In genomic region chr13:39879286-39880035, GRCh38 we compare ENCODE assay signal across 1 cellular context.
TF ChIP-seq lines count a peak whose summit lies in the region.

No MANE protein-coding gene starts in this region.

TF ChIP-seq in GM23338, 12 proteins besides CTCF, POLR2A, EP300 and RAD21 (continued from another document):
- TF ChIP-seq, protein P1, sequence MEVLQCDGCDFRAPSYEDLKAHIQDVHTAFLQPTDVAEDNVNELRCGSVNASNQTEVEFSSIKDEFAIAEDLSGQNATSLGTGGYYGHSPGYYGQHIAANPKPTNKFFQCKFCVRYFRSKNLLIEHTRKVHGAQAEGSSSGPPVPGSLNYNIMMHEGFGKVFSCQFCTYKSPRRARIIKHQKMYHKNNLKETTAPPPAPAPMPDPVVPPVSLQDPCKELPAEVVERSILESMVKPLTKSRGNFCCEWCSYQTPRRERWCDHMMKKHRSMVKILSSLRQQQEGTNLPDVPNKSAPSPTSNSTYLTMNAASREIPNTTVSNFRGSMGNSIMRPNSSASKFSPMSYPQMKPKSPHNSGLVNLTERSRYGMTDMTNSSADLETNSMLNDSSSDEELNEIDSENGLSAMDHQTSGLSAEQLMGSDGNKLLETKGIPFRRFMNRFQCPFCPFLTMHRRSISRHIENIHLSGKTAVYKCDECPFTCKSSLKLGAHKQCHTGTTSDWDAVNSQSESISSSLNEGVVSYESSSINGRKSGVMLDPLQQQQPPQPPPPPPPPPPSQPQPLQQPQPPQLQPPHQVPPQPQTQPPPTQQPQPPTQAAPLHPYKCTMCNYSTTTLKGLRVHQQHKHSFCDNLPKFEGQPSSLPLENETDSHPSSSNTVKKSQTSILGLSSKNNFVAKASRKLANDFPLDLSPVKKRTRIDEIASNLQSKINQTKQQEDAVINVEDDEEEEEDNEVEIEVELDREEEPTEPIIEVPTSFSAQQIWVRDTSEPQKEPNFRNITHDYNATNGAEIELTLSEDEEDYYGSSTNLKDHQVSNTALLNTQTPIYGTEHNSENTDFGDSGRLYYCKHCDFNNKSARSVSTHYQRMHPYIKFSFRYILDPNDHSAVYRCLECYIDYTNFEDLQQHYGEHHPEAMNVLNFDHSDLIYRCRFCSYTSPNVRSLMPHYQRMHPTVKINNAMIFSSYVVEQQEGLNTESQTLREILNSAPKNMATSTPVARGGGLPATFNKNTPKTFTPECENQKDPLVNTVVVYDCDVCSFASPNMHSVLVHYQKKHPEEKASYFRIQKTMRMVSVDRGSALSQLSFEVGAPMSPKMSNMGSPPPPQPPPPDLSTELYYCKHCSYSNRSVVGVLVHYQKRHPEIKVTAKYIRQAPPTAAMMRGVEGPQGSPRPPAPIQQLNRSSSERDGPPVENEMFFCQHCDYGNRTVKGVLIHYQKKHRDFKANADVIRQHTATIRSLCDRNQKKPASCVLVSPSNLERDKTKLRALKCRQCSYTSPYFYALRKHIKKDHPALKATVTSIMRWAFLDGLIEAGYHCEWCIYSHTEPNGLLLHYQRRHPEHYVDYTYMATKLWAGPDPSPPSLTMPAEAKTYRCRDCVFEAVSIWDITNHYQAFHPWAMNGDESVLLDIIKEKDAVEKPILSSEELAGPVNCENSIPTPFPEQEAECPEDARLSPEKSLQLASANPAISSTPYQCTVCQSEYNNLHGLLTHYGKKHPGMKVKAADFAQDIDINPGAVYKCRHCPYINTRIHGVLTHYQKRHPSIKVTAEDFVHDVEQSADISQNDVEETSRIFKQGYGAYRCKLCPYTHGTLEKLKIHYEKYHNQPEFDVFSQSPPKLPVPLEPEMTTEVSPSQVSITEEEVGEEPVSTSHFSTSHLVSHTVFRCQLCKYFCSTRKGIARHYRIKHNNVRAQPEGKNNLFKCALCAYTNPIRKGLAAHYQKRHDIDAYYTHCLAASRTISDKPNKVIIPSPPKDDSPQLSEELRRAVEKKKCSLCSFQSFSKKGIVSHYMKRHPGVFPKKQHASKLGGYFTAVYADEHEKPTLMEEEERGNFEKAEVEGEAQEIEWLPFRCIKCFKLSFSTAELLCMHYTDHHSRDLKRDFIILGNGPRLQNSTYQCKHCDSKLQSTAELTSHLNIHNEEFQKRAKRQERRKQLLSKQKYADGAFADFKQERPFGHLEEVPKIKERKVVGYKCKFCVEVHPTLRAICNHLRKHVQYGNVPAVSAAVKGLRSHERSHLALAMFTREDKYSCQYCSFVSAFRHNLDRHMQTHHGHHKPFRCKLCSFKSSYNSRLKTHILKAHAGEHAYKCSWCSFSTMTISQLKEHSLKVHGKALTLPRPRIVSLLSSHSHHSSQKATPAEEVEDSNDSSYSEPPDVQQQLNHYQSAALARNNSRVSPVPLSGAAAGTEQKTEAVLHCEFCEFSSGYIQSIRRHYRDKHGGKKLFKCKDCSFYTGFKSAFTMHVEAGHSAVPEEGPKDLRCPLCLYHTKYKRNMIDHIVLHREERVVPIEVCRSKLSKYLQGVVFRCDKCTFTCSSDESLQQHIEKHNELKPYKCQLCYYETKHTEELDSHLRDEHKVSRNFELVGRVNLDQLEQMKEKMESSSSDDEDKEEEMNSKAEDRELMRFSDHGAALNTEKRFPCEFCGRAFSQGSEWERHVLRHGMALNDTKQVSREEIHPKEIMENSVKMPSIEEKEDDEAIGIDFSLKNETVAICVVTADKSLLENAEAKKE (CRISPR knock-in tag; IDR thresholded peaks at IDR 0.05), result no peak
- TF ChIP-seq CREB1 (CRISPR knock-in tag; IDR thresholded peaks at IDR 0.05; ENCODE audit: low read depth) (no peak), POLR2AphosphoS5 (IDR thresholded peaks at IDR 0.05; ENCODE audit: low read depth) (no peak), NANOG (IDR thresholded peaks at IDR 0.05; ENCODE audit: borderline replicate concordance) (no peak)
TF ChIP-seq in GM23338: peak in this region for 0.
